Comparison of ENCODE assay signal across 9 cellular contexts in genomic region chr10:84267503-84268126, GRCh38. TPM values are rescaled to one million over a fixed set of nuclear protein-coding genes. Genes with fewer than 3 reads are reported as not detected.
A peak's percentile ranks its signal among the peaks of the same experiment; 100 is the strongest.
DNase-seq lines count a peak whose midpoint lies in the region; FAIRE-seq and TF ChIP-seq lines count a peak whose summit lies in the region.
"Had no signal": no experiment of that assay in that cellular context is flagged by ENCODE, and none has a peak within 500 bp of the region (broad histone marks: within the 10 kb centered on the region; RNA-seq: fewer than 3 reads in every experiment).

No MANE protein-coding gene starts in this region.

- H3K27ac ChIP-seq in CD4-positive, alpha-beta memory T cell (ENCODE audit: low read depth, low read length): no peak overlapping the region
- H3K27ac ChIP-seq in uterus: no peak overlapping the region
- H3K27ac ChIP-seq: skin epidermis had no signal

- no peaks in the 10 kb centered on the region for H3K36me3 ChIP-seq in CD4-positive, alpha-beta memory T cell (ENCODE audit: insufficient read depth, low read length)
- H3K36me3 ChIP-seq in uterus: no peaks in the 10 kb centered on the region

- peaks cover 7 to 11% of the 10 kb centered on the region in 2 donors for H3K27me3 Mint-ChIP-seq in CD4-positive, alpha-beta memory T cell

- no peaks in the 10 kb centered on the region for H3K9me3 ChIP-seq in CD4-positive, alpha-beta memory T cell (ENCODE audit: control insufficient read depth in 1 of 2, low read length in 2 of 2)
- H3K9me3 ChIP-seq in uterus: no peaks in the 10 kb centered on the region

- no peaks in the 10 kb centered on the region for H3K27me3 ChIP-seq in CD4-positive, alpha-beta memory T cell (ENCODE audit: insufficient read depth, low read length)
- H3K27me3 ChIP-seq in uterus: no peaks in the 10 kb centered on the region

- no peak overlapping the region for H3K4me3 ChIP-seq in CD4-positive, alpha-beta memory T cell (ENCODE audit: low read length in 2 of 2)
- no peak overlapping the region for H3K4me3 ChIP-seq in uterus
- H3K4me3 ChIP-seq: skin epidermis had no signal

- H3K27ac Mint-ChIP-seq in CD4-positive, alpha-beta memory T cell: no peak overlapping the region

- no peaks in the 10 kb centered on the region for H3K9me3 Mint-ChIP-seq in CD4-positive, alpha-beta memory T cell

- DNase-seq in CD4-positive, alpha-beta memory T cell: peak; percentile 43 to 66 (median 54)
- DNase-seq in H54 (ENCODE audit: insufficient read length, low spot score) (peak; percentile 56), NCI-H345 treated with DMSO at 0.1 percent for 48 hours (lab: John Stamatoyannopoulos, UW; ENCODE audit: unreplicated experiment) (peak; percentile 16), fibroblast of peridontal ligament (ENCODE audit: extremely low read depth) (peak; percentile 42), pons (ENCODE audit: low spot score) (peak; percentile 46), SIG-M5 treated with dmso at 0.1 percent for 504 hours (lab: John Stamatoyannopoulos, UW; ENCODE audit: unreplicated experiment) (no peak), uterus (no peak)
- peak; percentile 89 for DNase-seq in activated CD8-positive, alpha-beta memory T cell treated with anti-CD3 and anti-CD28 coated beads, Interleukin-2, amount 50 U/mL, for 48 hours

- no peaks in the 10 kb centered on the region for H3K4me1 ChIP-seq in CD4-positive, alpha-beta memory T cell (ENCODE audit: insufficient read depth, low read length)
- no peaks in the 10 kb centered on the region for H3K4me1 ChIP-seq in uterus

- peaks cover 13 to 19% (median 15%) of the 10 kb centered on the region in 4 donors for H3K4me1 Mint-ChIP-seq in CD4-positive, alpha-beta memory T cell

- intact Hi-C loops in CD4-positive, alpha-beta memory T cell (cut with micrococcal nuclease): loop anchor here (1.0 kb wide), 1 partner anchor 85 kb away; no protein-coding TSS in a partner anchor
- intact Hi-C loops in uterus (cut with DNase I; ENCODE audit: low total_unique reads): no loop called here

- no peak overlapping the region for H3K4me3 Mint-ChIP-seq in CD4-positive, alpha-beta memory T cell

- CTCF ChIA-PET in CD4-positive, alpha-beta memory T cell (lab: Charles Lee; ENCODE audit: partially characterized antibody): interaction anchor here (0.7 to 11.3 kb wide), 19 partner anchors 9 to 296 kb away, joined by 3 to 326 read pairs (median 4); partner anchors contain the start of gene CCSER2

- no peak for TF ChIP-seq POLR2A in H54 (IDR thresholded peaks at IDR 0.05; ENCODE audit: low read depth, low read length)
- no peak for TF ChIP-seq POLR2A in uterus (IDR thresholded peaks at IDR 0.05)

- TF ChIP-seq CTCF in uterus (IDR thresholded peaks at IDR 0.05): no peak

- FAIRE-seq in H54 (lab: Jason Lieb, UNC): peak; percentile 90

- no peaks in the 10 kb centered on the region for H3K36me3 Mint-ChIP-seq in CD4-positive, alpha-beta memory T cell

- POLR2A ChIA-PET in CD4-positive, alpha-beta memory T cell (lab: Charles Lee; ENCODE audit: partially characterized antibody): interaction anchor here (1.1 to 1.3 kb wide), 3 partner anchors 62 to 273 kb away, joined by 3 to 7 read pairs (median 4); no protein-coding TSS in a partner anchor

RNA-seq across cellular contexts. Expression of gene RGR, which starts 22.8 kb away (rescaled TPM):
- not detected for total RNA-seq in CD4-positive, alpha-beta memory T cell
- polyA plus RNA-seq in CD4-positive, alpha-beta memory T cell: not detected
- not detected for total RNA-seq in uterus

RNA-seq across cellular contexts. Expression of gene LRIT1, which starts 26.3 kb away (rescaled TPM):
- not detected for total RNA-seq in CD4-positive, alpha-beta memory T cell
- not detected for polyA plus RNA-seq in CD4-positive, alpha-beta memory T cell
- not detected for total RNA-seq in uterus

RNA-seq across cellular contexts. Expression of gene LRIT2, which starts 42.3 kb away (rescaled TPM):
- total RNA-seq in CD4-positive, alpha-beta memory T cell: not detected
- not detected for polyA plus RNA-seq in CD4-positive, alpha-beta memory T cell
- not detected for total RNA-seq in uterus

Comparison
In these comparisons a context has a peak if more than half of its experiments do, and no peak if none do; other contexts are left out.
1. DNase-seq: peak in CD4-positive, alpha-beta memory T cell (5 of 5), H54 (single experiment), NCI-H345 treated with DMSO at 0.1 percent for 48 hours (single experiment), activated CD8-positive, alpha-beta memory T cell treated with anti-CD3 and anti-CD28 coated beads, Interleukin-2, amount 50 U/mL, for 48 hours (single experiment), fibroblast of peridontal ligament (single experiment) and pons (single experiment); none in SIG-M5 treated with dmso at 0.1 percent for 504 hours (single experiment) and uterus (0 of 2).